In the genomic region with DNA sequence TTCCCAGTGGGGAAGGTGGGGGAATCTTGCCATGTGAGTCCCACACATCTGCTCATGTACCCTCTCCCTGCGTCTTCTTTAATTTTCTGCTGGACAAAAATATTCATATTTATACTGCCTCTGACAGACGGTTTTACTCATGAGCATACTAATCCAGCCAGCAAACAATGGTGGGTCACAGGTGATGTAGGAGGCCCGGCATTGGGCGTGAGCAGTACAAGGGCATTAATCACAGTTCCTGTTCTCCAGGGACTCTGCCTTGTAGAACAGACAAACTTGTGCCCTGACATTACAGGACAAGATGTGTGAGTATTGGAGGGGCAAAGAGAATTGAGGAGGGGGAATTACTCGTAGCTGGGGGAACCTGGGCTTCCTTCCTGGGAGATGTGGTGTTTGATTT, we compare ENCODE assay signal across 21 cellular contexts. TPM values are rescaled to one million over a fixed set of nuclear protein-coding genes. Genes with fewer than 3 reads are reported as not detected.
DNase-seq lines count a peak whose midpoint lies in the region; ATAC-seq, FAIRE-seq and TF ChIP-seq lines count a peak whose summit lies in the region.
"Had no signal": no experiment of that assay in that cellular context is flagged by ENCODE, and none has a peak within 500 bp of the region (broad histone marks: within the 10 kb centered on the region; RNA-seq: fewer than 3 reads in every experiment).

No MANE protein-coding gene starts in this region.

- CTCF ChIA-PET in IMR-90 (lab: Yijun Ruan, JAX): no interaction called here

- H3K23ac ChIP-seq in IMR-90 (ENCODE audit: low read depth, low read length): no peak overlapping the region
- H3K23ac ChIP-seq in mesenchymal stem cell (ENCODE audit: low read length in 2 of 2): no peak overlapping the region

- H4K91ac ChIP-seq in IMR-90 (ENCODE audit: insufficient read depth, low read depth, low read length) (no peak overlapping the region), mesenchymal stem cell (ENCODE audit: low read length) (no peak overlapping the region)

- no peak overlapping the region for H3K18ac ChIP-seq in IMR-90 (ENCODE audit: low read depth, low read length)
- H3K18ac ChIP-seq in mesenchymal stem cell (ENCODE audit: low read depth in 1 of 2, low read length in 2 of 2): peak overlapping the region in 1 of 2 experiments; percentile 13

- no peak for TF ChIP-seq CTCF in IMR-90 (conservative IDR thresholded peaks at IDR 0.05; ENCODE audit: low read depth, low read length)
- no peak for TF ChIP-seq CTCF in bronchial epithelial cell (IDR thresholded peaks at IDR 0.05; ENCODE audit: insufficient read depth, low read length, severe bottlenecking)
- no peak for TF ChIP-seq CTCF in esophagus muscularis mucosa (IDR thresholded peaks at IDR 0.05)
- TF ChIP-seq CTCF in uterus (IDR thresholded peaks at IDR 0.05): no peak

- H2BK5ac ChIP-seq in IMR-90 (ENCODE audit: low read depth, low read length, poor library complexity, severe bottlenecking) (no peak overlapping the region), mesenchymal stem cell (ENCODE audit: low read depth, low read length, poor library complexity, severe bottlenecking) (no peak overlapping the region)

- in situ Hi-C loops in IMR-90 (cut with MboI; ENCODE audit: low sequenced_read_pairs): loop anchor here (10.0 kb wide), 1 partner anchor 623 kb away; no protein-coding TSS in a partner anchor

- H3K27me3 ChIP-seq in IMR-90 (ENCODE audit: control insufficient read depth, insufficient read depth, low read length): peaks cover 14% of the 10 kb centered on the region
- H3K27me3 ChIP-seq in bronchial epithelial cell (ENCODE audit: control insufficient read depth, insufficient read depth, low read length): no peaks in the 10 kb centered on the region
- H3K27me3 ChIP-seq in mesenchymal stem cell (ENCODE audit: control insufficient read depth in 1 of 2, insufficient read depth in 1 of 2, low read length in 2 of 2): peaks cover 0 to 18% of the 10 kb centered on the region in 2 experiments
- no peaks in the 10 kb centered on the region for H3K27me3 ChIP-seq in esophagus muscularis mucosa
- no peaks in the 10 kb centered on the region for H3K27me3 ChIP-seq in uterus
- H3K27me3 ChIP-seq: BE2C had no signal

- POLR2A ChIA-PET in IMR-90 (lab: Charles Lee; ENCODE audit: unreplicated experiment): no interaction called here

- TF ChIP-seq EP300 in esophagus muscularis mucosa (IDR thresholded peaks at IDR 0.05): no peak

- intact Hi-C loops in IMR-90 (cut with micrococcal nuclease) (loop anchor here (10.0 kb wide), 2 partner anchors 153 to 913 kb away; no protein-coding TSS in a partner anchor), esophagus muscularis mucosa (cut with DNase I) (loop anchor here (2.0 to 10.0 kb wide), 4 partner anchors 67 to 626 kb away; partner anchors contain the start of gene HLX), uterus (cut with DNase I; ENCODE audit: low total_unique reads) (no loop called here)

- peaks cover 1% of the 10 kb centered on the region; the same call in 1 of the 2 replicates for H3K4me1 ChIP-seq in IMR-90 (ENCODE audit: control insufficient read depth, insufficient read depth, low read length)
- H3K4me1 ChIP-seq in mesenchymal stem cell (ENCODE audit: control insufficient read depth, insufficient read depth, low read depth, low read length): peaks cover 17% of the 10 kb centered on the region
- H3K4me1 ChIP-seq in esophagus muscularis mucosa: peaks cover 0 to 40% (median 34%) of the 10 kb centered on the region in 4 donors
- H3K4me1 ChIP-seq in uterus: no peaks in the 10 kb centered on the region
- H3K4me1 ChIP-seq: BE2C, Caco-2, HAP-1 had no signal

- H2BK12ac ChIP-seq in mesenchymal stem cell (ENCODE audit: low read length in 2 of 2): peak overlapping the region; percentile 29 to 46

- TF ChIP-seq POLR2A in IMR-90 (IDR thresholded peaks at IDR 0.05; ENCODE audit: low read depth, low read length): no peak
- TF ChIP-seq POLR2A in esophagus muscularis mucosa (IDR thresholded peaks at IDR 0.05; ENCODE audit: low read depth): no peak
- TF ChIP-seq POLR2A in uterus (IDR thresholded peaks at IDR 0.05): no peak

- H3K27ac ChIP-seq in IMR-90 (ENCODE audit: insufficient read depth, low read length): no peak overlapping the region
- H3K27ac ChIP-seq in mesenchymal stem cell (ENCODE audit: low read length, poor library complexity, severe bottlenecking): no peak overlapping the region
- H3K27ac ChIP-seq in esophagus muscularis mucosa (replicated peaks in 1 of 4): no peak overlapping the region
- H3K27ac ChIP-seq in uterus: no peak overlapping the region
- H3K27ac ChIP-seq: GM23248 had no signal

- H4K8ac ChIP-seq in IMR-90 (ENCODE audit: low read depth in 2 of 2, low read length in 2 of 2) (no peak overlapping the region), mesenchymal stem cell (ENCODE audit: low read length) (no peak overlapping the region)

- H4K5ac ChIP-seq in IMR-90 (ENCODE audit: low read depth, low read length): no peak overlapping the region

- no peaks in the 10 kb centered on the region for H3K9me1 ChIP-seq in IMR-90 (ENCODE audit: insufficient read depth, low read length)

- FAIRE-seq in bronchial epithelial cell (lab: Jason Lieb, UNC) (no peak), urothelium cell line (lab: Jason Lieb, UNC) (no peak)
- FAIRE-seq: A204.1, D721Med, GM12892, GM18507, K562 had no signal

- H2AK5ac ChIP-seq in IMR-90 (ENCODE audit: low read depth, low read length): peak overlapping the region; percentile 14; the same call in 1 of the 2 replicates
- no peak overlapping the region for H2AK5ac ChIP-seq in mesenchymal stem cell (ENCODE audit: low read length, severe bottlenecking)

- TF ChIP-seq RAD21 in IMR-90 (IDR thresholded peaks at IDR 0.05; ENCODE audit: low read length): no peak

- dilution Hi-C loops in IMR-90 (cut with HindIII; ENCODE audit: low sequenced_read_pairs, unreplicated experiment): no loop called here

- H3K79me1 ChIP-seq in IMR-90 (ENCODE audit: low read depth in 1 of 2, low read length in 2 of 2) (no peaks in the 10 kb centered on the region), mesenchymal stem cell (replicated peaks; ENCODE audit: low read length, poor library complexity, severe bottlenecking) (no peaks in the 10 kb centered on the region)

- DNase-seq in IMR-90: no peak
- DNase-seq in bronchial epithelial cell (ENCODE audit: low read depth): peak; percentile 61
- no peak for DNase-seq in mesenchymal stem cell
- DNase-seq in urothelium cell line (ENCODE audit: low spot score): no peak
- no peak for DNase-seq in esophagus muscularis mucosa (ENCODE audit: extremely low spot score)
- DNase-seq in uterus: no peak
- DNase-seq: ACHN; BE2C; C1 segment of cervical spinal cord; Caco-2; CD4-positive, alpha-beta T cell; DMS79; GDM1; GM23248 had no signal

- H3K4ac ChIP-seq in IMR-90 (ENCODE audit: low read depth, low read length) (no peak overlapping the region), mesenchymal stem cell (ENCODE audit: low read depth in 1 of 2, low read length in 2 of 2) (no peak overlapping the region)

- no peak overlapping the region for H3K56ac ChIP-seq in IMR-90 (ENCODE audit: extremely low read depth, insufficient read depth, low read length)

- H2BK120ac ChIP-seq in IMR-90 (ENCODE audit: low read depth, low read length): no peak overlapping the region
- peak overlapping the region; percentile 29 for H2BK120ac ChIP-seq in mesenchymal stem cell (ENCODE audit: low read depth, low read length)

- H3K4me3 ChIP-seq in IMR-90 (ENCODE audit: insufficient read depth, low read depth, low read length) (no peak overlapping the region), bronchial epithelial cell (ENCODE audit: low read depth, low read length) (no peak overlapping the region), mesenchymal stem cell (ENCODE audit: insufficient read depth in 1 of 2, low read depth in 1 of 2, low read length in 2 of 2) (no peak overlapping the region), esophagus muscularis mucosa (no peak overlapping the region), uterus (no peak overlapping the region)
- H3K4me3 ChIP-seq: GM23248, HAP-1, K562 had no signal

- H2AFZ ChIP-seq in IMR-90 (replicated peaks; ENCODE audit: low read length, poor library complexity) (no peak overlapping the region), mesenchymal stem cell (ENCODE audit: low read depth, low read length) (no peak overlapping the region)
- H2AFZ ChIP-seq: GM23248 had no signal

- H3K4me2 ChIP-seq in IMR-90 (ENCODE audit: low read depth, low read length) (no peak overlapping the region), mesenchymal stem cell (ENCODE audit: low read length, poor library complexity, severe bottlenecking) (no peak overlapping the region)

- no peaks in the 10 kb centered on the region for H4K20me1 ChIP-seq in IMR-90 (ENCODE audit: insufficient read depth, low read length)

- no peak overlapping the region for H3K14ac ChIP-seq in IMR-90 (replicated peaks; ENCODE audit: low read depth, low read length)
- no peak overlapping the region for H3K14ac ChIP-seq in mesenchymal stem cell (ENCODE audit: low read length in 2 of 2)

- no TSS peak for BruUV-seq in IMR-90 (replicated peaks; lab: Mats Ljungman, UMichigan)

- H3K36me3 ChIP-seq in IMR-90 (ENCODE audit: control insufficient read depth, insufficient read depth, low read length) (no peaks in the 10 kb centered on the region), bronchial epithelial cell (ENCODE audit: control insufficient read depth, insufficient read depth, low read length) (no peaks in the 10 kb centered on the region), mesenchymal stem cell (ENCODE audit: control insufficient read depth in 1 of 2, insufficient read depth in 2 of 2, low read depth in 1 of 2, low read length in 2 of 2) (peaks cover 0 to under 1% of the 10 kb centered on the region in 2 experiments), esophagus muscularis mucosa (peaks cover 0 to 8% (median 2%) of the 10 kb centered on the region in 4 donors), uterus (no peaks in the 10 kb centered on the region)
- H3K36me3 ChIP-seq: BE2C had no signal

- H3K9ac ChIP-seq in IMR-90 (ENCODE audit: low read depth, low read length) (no peak overlapping the region), mesenchymal stem cell (ENCODE audit: low read length) (no peak overlapping the region)
- H3K9ac ChIP-seq: GM23248 had no signal

- H2BK20ac ChIP-seq in IMR-90 (ENCODE audit: low read depth, low read length): no peak overlapping the region

- no peak overlapping the region for H2AK9ac ChIP-seq in IMR-90 (replicated peaks; ENCODE audit: low read depth, low read length, poor library complexity)

- no CpG with 5 or more reads among the region's 5 CpGs for WGBS in IMR-90 (ENCODE audit: extremely low coverage in 2 of 2, insufficient read length in 1 of 2), 2 experiments
- WGBS in mesenchymal stem cell: 90% methylated on average over 5 of the region's 5 CpGs
- 92% methylated on average over 5 of the region's 5 CpGs for WGBS in esophagus muscularis mucosa

- ATAC-seq in IMR-90 (ENCODE audit: low read depth): no peak
- ATAC-seq in GM21423 (IDR thresholded peaks at IDR 0.05; ENCODE audit: unreplicated experiment): no peak
- ATAC-seq: K562 had no signal

- H3K9me3 ChIP-seq in IMR-90 (ENCODE audit: control insufficient read depth, insufficient read depth, low read length): peaks cover 2% of the 10 kb centered on the region; the same call in 1 of the 2 replicates
- H3K9me3 ChIP-seq in mesenchymal stem cell (ENCODE audit: control insufficient read depth, low read length): no peaks in the 10 kb centered on the region
- H3K9me3 ChIP-seq in esophagus muscularis mucosa: no peaks in the 10 kb centered on the region
- no peaks in the 10 kb centered on the region for H3K9me3 ChIP-seq in uterus
- H3K9me3 ChIP-seq: BE2C, Caco-2, HAP-1 had no signal

- H2BK15ac ChIP-seq in IMR-90 (ENCODE audit: low read depth, low read length): no peak overlapping the region
- H2BK15ac ChIP-seq in mesenchymal stem cell (ENCODE audit: low read depth, poor library complexity, severe bottlenecking): no peak overlapping the region

RNA-seq across cellular contexts. Expression of gene MTARC1, which starts 25.0 kb away (rescaled TPM):
- 0.18 and 0.28 TPM in 2 replicates for total RNA-seq in IMR-90 (2012; rRNA removed)
- 0.55 and 0.72 TPM in 2 replicates for polyA plus RNA-seq in IMR-90 (2012; rRNA removed)
- polyA plus RNA-seq in IMR-90 (2012; cell fraction: cytosol; rRNA removed): 0.05 and 0.16 TPM in 2 replicates
- polyA plus RNA-seq in IMR-90 (2012; cell fraction: nucleus; rRNA removed; ENCODE audit: low replicate concordance): 0.09 and 0.33 TPM in 2 replicates
- total RNA-seq in bronchial epithelial cell: 2.0 and 5.8 TPM in 2 replicates
- 2.4 TPM for polyA plus RNA-seq in mesenchymal stem cell (2013, experiment 1 of 2)
- polyA plus RNA-seq in mesenchymal stem cell (2013, experiment 2 of 2): 1.9 TPM
- total RNA-seq in esophagus muscularis mucosa: 1 to 10 TPM; 4.2 to 6.6 (median 5.1) TPM
- 1 to 10 TPM in 3 of 4 donors, under 1 TPM in 1; 0.29 to 6.8 (median 5.1) TPM for total RNA-seq in uterus
- total RNA-seq: CD4-positive, alpha-beta T cell had no signal
